In genomic region chr16:15617901-15618300, GRCh38 we compare ENCODE assay signal across 25 cellular contexts. TPM values are rescaled to one million over a fixed set of nuclear protein-coding genes. Genes with fewer than 3 reads are reported as not detected.
DNase-seq lines count a peak whose midpoint lies in the region; ATAC-seq, FAIRE-seq and TF ChIP-seq lines count a peak whose summit lies in the region.
"Had no signal": no experiment of that assay in that cellular context is flagged by ENCODE, and none has a peak within 500 bp of the region (broad histone marks: within the 10 kb centered on the region; RNA-seq: fewer than 3 reads in every experiment).

No MANE protein-coding gene starts in this region.

- POLR2A ChIA-PET in activated CD4-positive, alpha-beta memory T cell treated with anti-CD3 and anti-CD28 coated beads for 36 hours (lab: Charles Lee), result no interaction called here
- POLR2A ChIA-PET in activated CD4-positive, alpha-beta memory T cell treated with anti-CD3 and anti-CD28 coated beads, Interleukin-2, amount 10 ng/mL, durations not matched to agents 7 days and 5 days (lab: Charles Lee), result no interaction called here

- no peak for DNase-seq in activated CD4-positive, alpha-beta memory T cell treated with anti-CD3 and anti-CD28 coated beads for 36 hours
- DNase-seq in activated CD4-positive, alpha-beta memory T cell treated with anti-CD3 and anti-CD28 coated beads, Interleukin-2, amount 10 ng/mL, durations not matched to agents 7 days and 5 days, result no peak
- no peak for DNase-seq in Karpas-422
- DNase-seq in brain microvascular endothelial cell, result no peak
- no peak for DNase-seq in osteoblast (ENCODE audit: insufficient read length, low spot score, missing footprints)
- DNase-seq in HTR-8/SVneo (ENCODE audit: insufficient read length, low spot score), result no peak
- no peak for DNase-seq in stimulated activated CD8-positive, alpha-beta memory T cell treated with anti-CD3 and anti-CD28 coated beads, Interleukin-4, amount 100 ng/mL, for 48 hours
- DNase-seq: activated CD8-positive, alpha-beta memory T cell treated with anti-CD3 and anti-CD28 coated beads, Interleukin-2, amount 10 ng/mL, durations not matched to agents 7 days and 5 days; BE2C; glutamatergic neuron; Kasumi-1; mesenchymal stem cell; NCI-H1694 treated with DMSO at 0.1 percent for 48 hours; OCI-M1; Right ventricle myocardium superior; stimulated activated CD4-positive, alpha-beta T cell treated with anti-CD3 and anti-CD28 coated beads, Interleukin-2, amount 100 ng/mL, for 24 hours; stimulated activated naive CD8-positive, alpha-beta T cell treated with anti-CD3 and anti-CD28 coated beads, Interleukin-15, Interleukin-2, amounts not matched to agents 100 U/mL and 50 U/mL, for 24 hours; SW 1271; transverse colon had no signal

- H3K4me3 Mint-ChIP-seq in activated CD4-positive, alpha-beta memory T cell treated with anti-CD3 and anti-CD28 coated beads for 36 hours, result no peak overlapping the region
- no peak overlapping the region for H3K4me3 Mint-ChIP-seq in activated CD4-positive, alpha-beta memory T cell treated with anti-CD3 and anti-CD28 coated beads, Interleukin-2, amount 10 ng/mL, durations not matched to agents 7 days and 5 days
- H3K4me3 Mint-ChIP-seq: activated CD8-positive, alpha-beta memory T cell treated with anti-CD3 and anti-CD28 coated beads, Interleukin-2, amount 10 ng/mL, durations not matched to agents 7 days and 5 days; nephron had no signal

- intact Hi-C loops in activated CD4-positive, alpha-beta memory T cell treated with anti-CD3 and anti-CD28 coated beads for 36 hours (cut with micrococcal nuclease), result no loop called here

- peaks cover 46% of the 10 kb centered on the region for H3K36me3 Mint-ChIP-seq in activated CD4-positive, alpha-beta memory T cell treated with anti-CD3 and anti-CD28 coated beads for 36 hours
- peaks cover 79% of the 10 kb centered on the region for H3K36me3 Mint-ChIP-seq in activated CD4-positive, alpha-beta memory T cell treated with anti-CD3 and anti-CD28 coated beads, Interleukin-2, amount 10 ng/mL, durations not matched to agents 7 days and 5 days (ENCODE audit: low read depth)

- H3K36me3 ChIP-seq in Karpas-422 (ENCODE audit: insufficient read depth, low read length), result peaks cover 54% of the 10 kb centered on the region; the same call in 1 of the 2 replicates
- peaks cover 58% of the 10 kb centered on the region for H3K36me3 ChIP-seq in brain microvascular endothelial cell (replicated peaks)
- H3K36me3 ChIP-seq in osteoblast (ENCODE audit: insufficient read depth, low read length), result peaks cover 39% of the 10 kb centered on the region

- no peaks in the 10 kb centered on the region for H3K4me1 Mint-ChIP-seq in activated CD4-positive, alpha-beta memory T cell treated with anti-CD3 and anti-CD28 coated beads for 36 hours (ENCODE audit: low read depth)
- H3K4me1 Mint-ChIP-seq in activated CD4-positive, alpha-beta memory T cell treated with anti-CD3 and anti-CD28 coated beads, Interleukin-2, amount 10 ng/mL, durations not matched to agents 7 days and 5 days, result no peaks in the 10 kb centered on the region
- H3K4me1 Mint-ChIP-seq: activated CD8-positive, alpha-beta memory T cell treated with anti-CD3 and anti-CD28 coated beads, Interleukin-2, amount 10 ng/mL, durations not matched to agents 7 days and 5 days; nephron had no signal

- H3K4me3 ChIP-seq in Karpas-422 (ENCODE audit: low read length) (no peak overlapping the region), brain microvascular endothelial cell (ENCODE audit: low read depth, low read length) (no peak overlapping the region), osteoblast (ENCODE audit: insufficient read depth, low read length) (no peak overlapping the region)
- H3K4me3 ChIP-seq: prostate gland, transverse colon had no signal

- peak overlapping the region; percentile 4 for H3K27ac Mint-ChIP-seq in activated CD4-positive, alpha-beta memory T cell treated with anti-CD3 and anti-CD28 coated beads for 36 hours
- H3K27ac Mint-ChIP-seq in activated CD4-positive, alpha-beta memory T cell treated with anti-CD3 and anti-CD28 coated beads, Interleukin-2, amount 10 ng/mL, durations not matched to agents 7 days and 5 days, result no peak overlapping the region
- H3K27ac Mint-ChIP-seq: activated CD8-positive, alpha-beta memory T cell treated with anti-CD3 and anti-CD28 coated beads, Interleukin-2, amount 10 ng/mL, durations not matched to agents 7 days and 5 days; activated T-helper 2 cell treated with anti-CD3 and anti-CD28 coated beads, Interferon-gamma antibody, Interleukin-2, Interleukin-4, amounts not matched to agents 10 μg/mL and 5 μg/mL and 100 μg/mL, durations not matched to agents 14 hours and 24 hours and 36 hours; nephron had no signal

- H3K27ac ChIP-seq in Karpas-422 (ENCODE audit: low read length) (peak overlapping the region; percentile 90), brain microvascular endothelial cell (peak overlapping the region; percentile 13), osteoblast (ENCODE audit: low read depth, low read length) (peak overlapping the region; percentile 42)
- H3K27ac ChIP-seq: prostate gland, transverse colon had no signal

- H3K9me3 Mint-ChIP-seq in activated CD4-positive, alpha-beta memory T cell treated with anti-CD3 and anti-CD28 coated beads for 36 hours, result no peaks in the 10 kb centered on the region
- no peaks in the 10 kb centered on the region for H3K9me3 Mint-ChIP-seq in activated CD4-positive, alpha-beta memory T cell treated with anti-CD3 and anti-CD28 coated beads, Interleukin-2, amount 10 ng/mL, durations not matched to agents 7 days and 5 days
- H3K9me3 Mint-ChIP-seq: activated T-helper 2 cell treated with anti-CD3 and anti-CD28 coated beads, Interferon-gamma antibody, Interleukin-2, Interleukin-4, amounts not matched to agents 10 μg/mL and 5 μg/mL and 100 μg/mL, durations not matched to agents 14 hours and 24 hours and 36 hours; nephron had no signal

- in situ Hi-C loops in brain microvascular endothelial cell (cut with HindIII; ENCODE audit: low pct_ligation_motif_present, low sequenced_read_pairs), result no loop called here

- H3K9me3 ChIP-seq in Karpas-422 (ENCODE audit: low read length) (no peaks in the 10 kb centered on the region), osteoblast (ENCODE audit: low read depth, low read length) (no peaks in the 10 kb centered on the region)
- H3K9me3 ChIP-seq: BE2C, prostate gland, transverse colon had no signal

- H2AFZ ChIP-seq in Karpas-422 (ENCODE audit: low read length) (no peak overlapping the region), osteoblast (ENCODE audit: low read length) (peak overlapping the region; percentile 44)

- H3K4me2 ChIP-seq in Karpas-422 (ENCODE audit: low read depth, low read length, poor library complexity, severe bottlenecking) (no peak overlapping the region), osteoblast (ENCODE audit: insufficient read depth, low read length) (no peak overlapping the region)

- H3K9ac ChIP-seq in Karpas-422 (ENCODE audit: low read length), result no peak overlapping the region

- ATAC-seq in HG02623 (IDR thresholded peaks at IDR 0.05; ENCODE audit: unreplicated experiment), result no peak
- ATAC-seq: activated CD4-positive, CD25-positive, alpha-beta regulatory T cell treated with anti-CD3 and anti-CD28 coated beads, Interleukin-2, amount 50 U/mL, for 24 hours; activated CD8-positive, alpha-beta memory T cell treated with anti-CD3 and anti-CD28 coated beads, Interleukin-2, amount 10 ng/mL, durations not matched to agents 7 days and 5 days; stimulated activated naive CD8-positive, alpha-beta T cell treated with anti-CD3 and anti-CD28 coated beads, Interleukin-15, Interleukin-2, amounts not matched to agents 100 U/mL and 50 U/mL, for 24 hours had no signal

- no peaks in the 10 kb centered on the region for H3K27me3 Mint-ChIP-seq in activated CD4-positive, alpha-beta memory T cell treated with anti-CD3 and anti-CD28 coated beads for 36 hours
- H3K27me3 Mint-ChIP-seq in activated CD4-positive, alpha-beta memory T cell treated with anti-CD3 and anti-CD28 coated beads, Interleukin-2, amount 10 ng/mL, durations not matched to agents 7 days and 5 days, result no peaks in the 10 kb centered on the region
- H3K27me3 Mint-ChIP-seq: activated CD8-positive, alpha-beta memory T cell treated with anti-CD3 and anti-CD28 coated beads, Interleukin-2, amount 10 ng/mL, durations not matched to agents 7 days and 5 days had no signal

- no peaks in the 10 kb centered on the region for H4K20me1 ChIP-seq in Karpas-422 (ENCODE audit: insufficient read depth, low read depth, low read length)
- H4K20me1 ChIP-seq in osteoblast (ENCODE audit: insufficient read depth, low read length), result no peaks in the 10 kb centered on the region

- FAIRE-seq in HTR-8/SVneo (lab: Jason Lieb, UNC), result no peak
- FAIRE-seq: bronchial epithelial cell had no signal

- H3K79me2 ChIP-seq in Karpas-422 (ENCODE audit: low read length), result no peaks in the 10 kb centered on the region
- H3K79me2 ChIP-seq in osteoblast (ENCODE audit: insufficient read depth, low read length), result no peaks in the 10 kb centered on the region

- TF ChIP-seq CTCF in brain microvascular endothelial cell (IDR thresholded peaks at IDR 0.05; ENCODE audit: low read depth, low read length, missing control alignments) (no peak), osteoblast (IDR thresholded peaks at IDR 0.05; ENCODE audit: extremely low read depth, low read depth, low read length) (no peak)

- H3K4me1 ChIP-seq in Karpas-422 (ENCODE audit: low read length) (peaks cover 75% of the 10 kb centered on the region), osteoblast (ENCODE audit: insufficient read depth, low read length) (peaks cover 32% of the 10 kb centered on the region)
- H3K4me1 ChIP-seq: BE2C, prostate gland, transverse colon had no signal

- no peaks in the 10 kb centered on the region for H3K27me3 ChIP-seq in Karpas-422 (ENCODE audit: low read length)
- H3K27me3 ChIP-seq in brain microvascular endothelial cell (replicated peaks), result no peaks in the 10 kb centered on the region
- no peaks in the 10 kb centered on the region for H3K27me3 ChIP-seq in osteoblast (ENCODE audit: insufficient read depth, low read length)
- H3K27me3 ChIP-seq: BE2C, transverse colon had no signal

- CTCF ChIA-PET in activated CD4-positive, alpha-beta memory T cell treated with anti-CD3 and anti-CD28 coated beads for 36 hours (lab: Charles Lee), result no interaction called here
- CTCF ChIA-PET in activated CD4-positive, alpha-beta memory T cell treated with anti-CD3 and anti-CD28 coated beads, Interleukin-2, amount 10 ng/mL, durations not matched to agents 7 days and 5 days (lab: Charles Lee), result no interaction called here

- no peaks in the 10 kb centered on the region for H3K9me2 ChIP-seq in Karpas-422 (replicated peaks; ENCODE audit: insufficient read depth, low read length)

RNA-seq across cellular contexts. Expression of gene MARF1, which starts 25.1 kb away (rescaled TPM):
- 10 to 100 TPM; 61.9 to 62.6 TPM for total RNA-seq in activated CD4-positive, alpha-beta memory T cell treated with anti-CD3 and anti-CD28 coated beads for 36 hours
- total RNA-seq in activated CD4-positive, alpha-beta memory T cell treated with anti-CD3 and anti-CD28 coated beads, Interleukin-2, amount 10 ng/mL, durations not matched to agents 7 days and 5 days, result 10 to 100 TPM; 85.4 to 85.5 TPM
- 58.6 and 73.1 TPM in 2 replicates for total RNA-seq in Karpas-422 (2014; rRNA removed; shearing (Covaris generic); ENCODE audit: low replicate concordance)
- 25.0 and 25.7 TPM in 2 replicates for total RNA-seq in osteoblast

RNA-seq across cellular contexts. Expression of gene NDE1, which starts 32.1 kb away (rescaled TPM):
- 100 to 1,000 TPM; 117 to 119 TPM for total RNA-seq in activated CD4-positive, alpha-beta memory T cell treated with anti-CD3 and anti-CD28 coated beads for 36 hours
- 100 to 1,000 TPM; 115 to 133 TPM for total RNA-seq in activated CD4-positive, alpha-beta memory T cell treated with anti-CD3 and anti-CD28 coated beads, Interleukin-2, amount 10 ng/mL, durations not matched to agents 7 days and 5 days
- total RNA-seq in Karpas-422 (2014; rRNA removed; shearing (Covaris generic); ENCODE audit: low replicate concordance), result 39.4 and 63.0 TPM in 2 replicates
- 28.3 and 31.5 TPM in 2 replicates for total RNA-seq in osteoblast

Comparison
In these comparisons a context has a peak if more than half of its experiments do, and no peak if none do; other contexts are left out.
1. H3K27ac ChIP-seq: peak in every context shown above with its lines; median percentile 90 in Karpas-422; 42 in osteoblast; 13 in brain microvascular endothelial cell.